ENCODE assay signal across 8 cellular contexts in the genomic region with DNA sequence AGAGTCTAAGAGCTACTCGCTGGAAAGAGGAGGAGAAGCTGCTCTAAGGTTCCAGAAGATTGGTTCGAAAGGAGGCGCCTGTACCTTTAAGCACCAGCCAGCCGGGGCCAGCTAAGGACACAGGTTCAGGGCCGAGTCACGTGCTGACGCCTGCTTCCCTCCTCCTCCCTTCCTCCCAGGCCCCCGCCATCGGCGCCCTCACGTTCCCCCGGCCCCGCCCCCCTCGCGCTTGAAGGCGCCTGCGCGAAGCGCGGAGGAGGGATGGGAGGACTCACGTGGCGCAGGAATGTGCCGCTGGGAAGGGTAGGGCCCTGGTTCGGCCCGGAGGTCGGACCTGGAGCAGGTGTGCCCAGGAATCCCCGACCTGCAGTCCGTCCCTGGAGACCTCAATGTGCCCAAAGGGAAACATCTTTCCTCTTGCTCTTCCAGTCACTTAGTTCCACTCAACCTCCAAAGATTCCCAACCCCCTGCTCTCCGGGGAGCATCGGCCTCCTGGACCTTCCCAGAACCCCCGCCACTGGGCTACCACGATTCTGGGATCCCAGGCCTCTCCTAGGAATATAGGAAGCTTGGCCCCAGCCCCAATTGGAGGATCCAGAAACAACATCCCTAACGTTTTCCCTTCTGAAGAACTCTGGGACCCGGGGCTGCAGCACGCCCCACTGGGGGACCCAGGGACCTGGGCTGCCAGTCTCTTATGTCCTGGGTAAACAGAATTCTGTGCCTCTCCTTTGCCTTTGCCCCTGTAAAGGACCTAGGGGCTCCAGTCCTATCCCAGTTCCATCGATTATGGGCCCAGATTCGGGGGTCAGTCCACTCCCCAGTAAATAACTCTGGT. TPM values are rescaled to one million over a fixed set of nuclear protein-coding genes. Genes with fewer than 3 reads are reported as not detected.
DNase-seq lines count a peak whose midpoint lies in the region; ATAC-seq and TF ChIP-seq lines count a peak whose summit lies in the region.

No MANE protein-coding gene starts in this region.

- peak; percentile 28 to 43 for TF ChIP-seq POLR2A in gastroesophageal sphincter (IDR thresholded peaks at IDR 0.05)

- peak; percentile 5 for ATAC-seq in CD8-positive, alpha-beta T cell
- peak; percentile 6 for ATAC-seq in GM23338
- peak; percentile 40 for ATAC-seq in gastroesophageal sphincter

- H3K4me1 Mint-ChIP-seq in CD8-positive, alpha-beta T cell (ENCODE audit: low read depth) = peaks cover 47% of the 10 kb centered on the region
- peaks cover 36% of the 10 kb centered on the region for H3K4me1 Mint-ChIP-seq in GM23338

- peaks cover 51% of the 10 kb centered on the region for H3K4me1 ChIP-seq in CD8-positive, alpha-beta T cell (ENCODE audit: insufficient read depth, low read length)
- H3K4me1 ChIP-seq in GM23338 (ENCODE audit: insufficient read depth) = peaks cover 37% of the 10 kb centered on the region
- peaks cover 31 to 39% of the 10 kb centered on the region in 2 experiments for H3K4me1 ChIP-seq in SK-N-SH (ENCODE audit: control insufficient read depth in 1 of 2, insufficient read depth in 2 of 2, low read depth in 1 of 2, low read length in 1 of 2)
- peaks cover 10 to 89% (median 48%) of the 10 kb centered on the region in 3 donors for H3K4me1 ChIP-seq in gastroesophageal sphincter

- H3K4me2 ChIP-seq in GM23338 (peak overlapping the region; percentile 96), SK-N-SH (peak overlapping the region; percentile 99)

- H3K9me2 ChIP-seq in GM23338 (ENCODE audit: insufficient read depth) = no peaks in the 10 kb centered on the region
- H3K9me2 ChIP-seq in SK-N-SH = no peaks in the 10 kb centered on the region

- no peaks in the 10 kb centered on the region for H3K9me3 Mint-ChIP-seq in CD8-positive, alpha-beta T cell
- H3K9me3 Mint-ChIP-seq in GM23338 = no peaks in the 10 kb centered on the region; the same call in 2 of the 3 replicates

- peaks cover 47% of the 10 kb centered on the region for H3K36me3 Mint-ChIP-seq in CD8-positive, alpha-beta T cell
- H3K36me3 Mint-ChIP-seq in GM23338 (ENCODE audit: low read depth) = peaks cover 16% of the 10 kb centered on the region

- H3K27ac Mint-ChIP-seq in CD8-positive, alpha-beta T cell = peak overlapping the region; percentile 91
- peak overlapping the region; percentile 93 for H3K27ac Mint-ChIP-seq in GM23338

- H2AFZ ChIP-seq in GM23338 = no peak overlapping the region
- peak overlapping the region; percentile 32; the same call in 1 of the 2 replicates for H2AFZ ChIP-seq in SK-N-SH (ENCODE audit: low read depth)

- CTCF ChIA-PET in CD8-positive, alpha-beta T cell (lab: Charles Lee) = interaction anchor here (1.0 to 3.0 kb wide), 3 partner anchors 9 to 13 kb away, joined by 3 to 11 read pairs (median 9); partner anchors contain the start of gene CA11
- CTCF ChIA-PET in SK-N-SH (lab: Yijun Ruan, JAX) = interaction anchor here (1.7 to 2.0 kb wide), 2 partner anchors 14 to 45 kb away, joined by 6 to 7 read pairs; no protein-coding TSS in a partner anchor

- H4K20me1 ChIP-seq in GM23338 (replicated peaks; ENCODE audit: insufficient read depth) (no peaks in the 10 kb centered on the region), SK-N-SH (ENCODE audit: insufficient read depth) (no peaks in the 10 kb centered on the region)

- WGBS in SK-N-SH (ENCODE audit: low lambda C conversion rate) = 2% methylated on average over 30 of the region's 37 CpGs
- WGBS in gastroesophageal sphincter (ENCODE audit: low coverage in 1 of 2), 2 donors = 2 to 7% methylated on average over 8 of the region's 37 CpGs

- H3K9me3 ChIP-seq in CD8-positive, alpha-beta T cell (ENCODE audit: low read length) = no peaks in the 10 kb centered on the region
- H3K9me3 ChIP-seq in SK-N-SH = no peaks in the 10 kb centered on the region
- H3K9me3 ChIP-seq in gastroesophageal sphincter = no peaks in the 10 kb centered on the region

- H3K9ac ChIP-seq in SK-N-SH = peak overlapping the region; percentile 81

- no peak for TF ChIP-seq RAD21 in SK-N-SH (IDR thresholded peaks at IDR 0.05; ENCODE audit: low read length)

- no peaks in the 10 kb centered on the region for H3K79me2 ChIP-seq in GM23338 (replicated peaks; ENCODE audit: insufficient read depth)
- no peaks in the 10 kb centered on the region; the same call in 1 of the 2 replicates for H3K79me2 ChIP-seq in SK-N-SH (ENCODE audit: insufficient read depth)

- peak overlapping the region; percentile 84 for H3K4me3 Mint-ChIP-seq in CD8-positive, alpha-beta T cell
- H3K4me3 Mint-ChIP-seq in GM23338 = peak overlapping the region; percentile 72

- POLR2A ChIA-PET in CD8-positive, alpha-beta T cell (lab: Charles Lee) = interaction anchor here (0.5 to 6.1 kb wide), 8 partner anchors 11 to 1278 kb away, joined by 3 to 78 read pairs (median 3); partner anchors contain the start of genes CA11, PIH1D1, RPL18 and SPHK2
- POLR2A ChIA-PET in SK-N-SH (lab: Yijun Ruan, JAX) = interaction anchor here (0.5 to 1.5 kb wide), 6 partner anchors 8 to 21 kb away, joined by 3 to 13 read pairs (median 6); partner anchors contain the start of genes CA11, RPL18 and SPHK2

- H3K36me3 ChIP-seq in CD8-positive, alpha-beta T cell (ENCODE audit: insufficient read depth, low read length) = peaks cover 30% of the 10 kb centered on the region
- H3K36me3 ChIP-seq in GM23338 (ENCODE audit: insufficient read depth) (no peaks in the 10 kb centered on the region), SK-N-SH (replicated peaks in 1 of 2; ENCODE audit: control insufficient read depth in 1 of 2, insufficient read depth in 2 of 2, low read length in 1 of 2) (peaks cover 15 to 20% of the 10 kb centered on the region in 2 experiments), gastroesophageal sphincter (peaks cover 0 to 20% of the 10 kb centered on the region in 2 donors)

- H3K27ac ChIP-seq in CD8-positive, alpha-beta T cell (ENCODE audit: low read depth, low read length) = peak overlapping the region; percentile 61
- H3K27ac ChIP-seq in GM23338 (ENCODE audit: low read depth) = peak overlapping the region; percentile 88
- peak overlapping the region; percentile 96 to 98 for H3K27ac ChIP-seq in SK-N-SH (ENCODE audit: low read depth in 2 of 2, low read length in 1 of 2)
- H3K27ac ChIP-seq in gastroesophageal sphincter = peak overlapping the region; percentile 92 to 98 (median 94)
- H3K27ac ChIP-seq in substantia nigra (ENCODE audit: low read depth, low read length, poor library complexity, severe bottlenecking) = peak overlapping the region; percentile 99

- H3K27me3 Mint-ChIP-seq in CD8-positive, alpha-beta T cell (ENCODE audit: low read depth) = no peaks in the 10 kb centered on the region
- peaks cover 35% of the 10 kb centered on the region for H3K27me3 Mint-ChIP-seq in GM23338 (ENCODE audit: insufficient read depth, low read depth, poor library complexity)

- TF ChIP-seq EP300 in SK-N-SH (IDR thresholded peaks at IDR 0.05; ENCODE audit: borderline replicate concordance in 1 of 2, low read depth in 1 of 2, low read length in 1 of 2) (peak; percentile 38 to 47; a peak in 3 of 4 replicates), gastroesophageal sphincter (IDR thresholded peaks at IDR 0.05) (no peak)

- peak overlapping the region; percentile 97 for H3K4me3 ChIP-seq in CD8-positive, alpha-beta T cell (ENCODE audit: low read depth, low read length)
- H3K4me3 ChIP-seq in GM23338 (peak overlapping the region; percentile 75), SK-N-SH (ENCODE audit: low read depth in 2 of 2, low read length in 1 of 2) (peak overlapping the region; percentile 35 to 79), gastroesophageal sphincter (peak overlapping the region; percentile 68 to 82)

- DNase-seq in CD8-positive, alpha-beta T cell = peak; percentile 79 to 95 (median 90)
- DNase-seq in GM23338 (ENCODE audit: low spot score) (peak; percentile 99), NCI-H1092 (lab: John Stamatoyannopoulos, UW) (peak; percentile 89), SK-N-SH (peak; percentile 90), nucleus accumbens (lab: John Stamatoyannopoulos, UW) (peak; percentile 54 to 97 (median 89)), substantia nigra (lab: John Stamatoyannopoulos, UW) (peak; percentile 57 to 98 (median 89))
- peak; percentile 93 for DNase-seq in activated naive CD4-positive, alpha-beta T cell treated with anti-CD3 and anti-CD28 coated beads, Interleukin-2, amount 50 U/mL, for 16 hours

- intact Hi-C loops in CD8-positive, alpha-beta T cell (cut with DNase I, micrococcal nuclease) = loop anchor here (1.0 to 10.0 kb wide), 14 partner anchors 43 to 1520 kb away; partner anchors contain the start of genes PRR12 (in 2 of the 2), AP2A1 (in 1 of the 2), BICRA (in 1 of the 2) and C19orf73 (in 1 of the 2)

- H3K27me3 ChIP-seq in CD8-positive, alpha-beta T cell (ENCODE audit: insufficient read depth, low read length) = no peaks in the 10 kb centered on the region
- H3K27me3 ChIP-seq in GM23338 (ENCODE audit: insufficient read depth) (peaks cover 14% of the 10 kb centered on the region), SK-N-SH (ENCODE audit: insufficient read depth) (no peaks in the 10 kb centered on the region), gastroesophageal sphincter (no peaks in the 10 kb centered on the region)

- no peak for TF ChIP-seq CTCF in CD8-positive, alpha-beta T cell (IDR thresholded peaks at IDR 0.05)
- TF ChIP-seq CTCF in GM23338 (conservative IDR thresholded peaks at IDR 0.05; ENCODE audit: low read depth in 2 of 2) (no peak), SK-N-SH (IDR thresholded peaks at IDR 0.05) (no peak), gastroesophageal sphincter (IDR thresholded peaks at IDR 0.05) (no peak)

- peaks cover 47% of the 10 kb centered on the region for H3F3A ChIP-seq in GM23338 (replicated peaks; ENCODE audit: low read depth)
- peaks cover 30% of the 10 kb centered on the region for H3F3A ChIP-seq in SK-N-SH (replicated peaks; ENCODE audit: insufficient read depth)

RNA-seq across cellular contexts. Expression of gene DBP, which starts 2.5 kb away (rescaled TPM):
- 10 to 100 TPM; 24.8 to 25.6 TPM for total RNA-seq in CD8-positive, alpha-beta T cell
- 5.7 and 5.9 TPM in 2 replicates for total RNA-seq in GM23338 (2014; rRNA removed; shearing (Covaris generic))
- polyA plus RNA-seq in GM23338 (2016; fragmentation: Nextera tagmentation; extraction: Ambion mirVana) (5.0 and 6.3 TPM in 2 replicates), SK-N-SH (2012; rRNA removed) (7.8 and 12.6 TPM in 2 replicates)
- 7.3 and 10.3 TPM in 2 replicates for polyA plus RNA-seq in SK-N-SH (2012; cell fraction: cytosol; rRNA removed)
- polyA plus RNA-seq in SK-N-SH (2012; cell fraction: nucleus; rRNA removed) = 8.6 and 13.4 TPM in 2 replicates
- total RNA-seq in gastroesophageal sphincter = 10 to 100 TPM in 2 of 4 donors, 1 to 10 TPM in 2; 2.9 to 16.8 (median 8.9) TPM

RNA-seq across cellular contexts. Expression of gene CA11, which starts 11.3 kb away (rescaled TPM):
- 10 to 100 TPM; 10.3 to 11.2 TPM for total RNA-seq in CD8-positive, alpha-beta T cell
- 8.8 and 9.8 TPM in 2 replicates for total RNA-seq in GM23338 (2014; rRNA removed; shearing (Covaris generic))
- polyA plus RNA-seq in GM23338 (2016; fragmentation: Nextera tagmentation; extraction: Ambion mirVana) = 29.7 and 38.8 TPM in 2 replicates
- polyA plus RNA-seq in SK-N-SH (2012; rRNA removed) = 13.1 and 13.5 TPM in 2 replicates
- polyA plus RNA-seq in SK-N-SH (2012; cell fraction: cytosol; rRNA removed) = 12.8 and 15.5 TPM in 2 replicates
- 10.4 and 10.7 TPM in 2 replicates for polyA plus RNA-seq in SK-N-SH (2012; cell fraction: nucleus; rRNA removed)
- 10 to 100 TPM in 3 of 4 donors, 1 to 10 TPM in 1; 10.0 to 28.5 (median 12.5) TPM for total RNA-seq in gastroesophageal sphincter

RNA-seq across cellular contexts. Expression of gene SPHK2, which starts 15.3 kb away (rescaled TPM):
- total RNA-seq in CD8-positive, alpha-beta T cell = 10 to 100 TPM; 15.6 to 17.6 TPM
- total RNA-seq in GM23338 (2014; rRNA removed; shearing (Covaris generic)) = 39.8 and 50.3 TPM in 2 replicates
- 18.3 TPM in 2 replicates for polyA plus RNA-seq in GM23338 (2016; fragmentation: Nextera tagmentation; extraction: Ambion mirVana)
- 14.1 and 14.8 TPM in 2 replicates for polyA plus RNA-seq in SK-N-SH (2012; rRNA removed)
- 6.1 and 8.8 TPM in 2 replicates for polyA plus RNA-seq in SK-N-SH (2012; cell fraction: cytosol; rRNA removed)
- polyA plus RNA-seq in SK-N-SH (2012; cell fraction: nucleus; rRNA removed) = 42.4 and 44.9 TPM in 2 replicates
- total RNA-seq in gastroesophageal sphincter = 10 to 100 TPM in 3 of 4 donors, 1 to 10 TPM in 1; 7.2 to 17.9 (median 13.7) TPM

RNA-seq across cellular contexts. Expression of gene RPL18, which starts 15.7 kb away (rescaled TPM):
- total RNA-seq in CD8-positive, alpha-beta T cell = 1,000 to 10,000 TPM; 2,604 to 2,657 TPM
- total RNA-seq in GM23338 (2014; rRNA removed; shearing (Covaris generic)) = 1,660 and 1,898 TPM in 2 replicates
- polyA plus RNA-seq in GM23338 (2016; fragmentation: Nextera tagmentation; extraction: Ambion mirVana) (2,011 and 2,172 TPM in 2 replicates), SK-N-SH (2012; rRNA removed) (2,114 and 2,225 TPM in 2 replicates)
- 1,690 and 2,536 TPM in 2 replicates for polyA plus RNA-seq in SK-N-SH (2012; cell fraction: cytosol; rRNA removed)
- polyA plus RNA-seq in SK-N-SH (2012; cell fraction: nucleus; rRNA removed) = 725 and 988 TPM in 2 replicates
- total RNA-seq in gastroesophageal sphincter = 1,000 to 10,000 TPM; 1,261 to 2,300 (median 1,588) TPM

RNA-seq across cellular contexts. Expression of gene FAM83E, which starts 19.8 kb away (rescaled TPM):
- 1 to 10 TPM; 2.5 to 3.1 TPM for total RNA-seq in CD8-positive, alpha-beta T cell
- total RNA-seq in GM23338 (2014; rRNA removed; shearing (Covaris generic)) = 2.3 and 4.5 TPM in 2 replicates
- polyA plus RNA-seq in GM23338 (2016; fragmentation: Nextera tagmentation; extraction: Ambion mirVana) = 0.90 and 1.0 TPM in 2 replicates
- polyA plus RNA-seq in SK-N-SH (2012; rRNA removed) = 0.44 TPM in 1 of 2 replicates, not detected in the other
- polyA plus RNA-seq in SK-N-SH (2012; cell fraction: cytosol; rRNA removed) = 0.03 TPM in 1 of 2 replicates, not detected in the other
- 0.13 and 0.17 TPM in 2 replicates for polyA plus RNA-seq in SK-N-SH (2012; cell fraction: nucleus; rRNA removed)
- total RNA-seq in gastroesophageal sphincter = 1 to 10 TPM in 1 of 4 donors, not detected in 3; 1.5 TPM

Comparison
In these comparisons a context has a peak if more than half of its experiments do, and no peak if none do; other contexts are left out.
1. Peak in every context shown above with its lines: DNase-seq, ATAC-seq, H3K4me3 ChIP-seq and H3K27ac ChIP-seq.